In the genomic region with DNA sequence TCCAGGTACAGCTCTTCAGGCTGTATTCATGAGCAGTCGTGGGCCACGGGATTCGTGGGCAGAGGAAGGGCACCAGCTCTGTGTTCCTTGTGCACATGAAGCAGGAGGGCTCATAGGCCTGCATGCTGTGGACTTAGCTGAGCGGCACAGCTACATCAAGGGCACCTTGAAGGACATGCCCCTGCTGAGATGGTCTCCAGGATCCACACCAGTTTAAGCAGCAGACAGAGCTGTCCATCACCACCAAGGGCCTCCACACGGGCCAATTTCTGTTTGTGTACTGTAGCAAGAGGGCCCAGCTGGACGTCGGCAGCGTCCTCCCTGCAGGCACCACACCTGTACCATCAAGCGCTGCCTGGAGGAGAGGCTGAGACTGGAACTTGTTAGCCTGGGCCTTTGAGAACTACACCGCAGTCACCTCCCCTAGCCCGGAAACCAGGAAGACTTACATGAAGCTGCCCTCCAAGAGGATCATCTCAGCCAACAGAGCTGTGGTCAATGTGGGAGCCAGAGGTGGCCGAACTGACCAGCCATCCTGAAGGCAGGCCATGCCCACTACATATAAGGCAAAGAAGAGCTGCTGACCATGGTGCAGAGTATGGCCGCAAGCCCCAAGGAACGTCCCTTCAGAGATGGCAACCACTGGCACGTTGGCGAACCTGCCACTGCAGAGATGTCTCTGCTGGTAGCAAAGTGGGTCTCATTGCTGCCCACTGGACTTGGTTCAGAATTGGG, we compare ENCODE assay signal across 12 cellular contexts. TPM values are rescaled to one million over a fixed set of nuclear protein-coding genes. Genes with fewer than 3 reads are reported as not detected.
DNase-seq lines count a peak whose midpoint lies in the region; ATAC-seq and TF ChIP-seq lines count a peak whose summit lies in the region.
"Had no signal": no experiment of that assay in that cellular context is flagged by ENCODE, and none has a peak within 500 bp of the region (broad histone marks: within the 10 kb centered on the region; RNA-seq: fewer than 3 reads in every experiment).

No MANE protein-coding gene starts in this region.

- H3K79me2 ChIP-seq in OCI-LY7 (ENCODE audit: insufficient read depth, low read depth, low read length) = peaks cover 31% of the 10 kb centered on the region

- ATAC-seq in activated CD4-positive, alpha-beta T cell treated with anti-CD3 and anti-CD28 coated beads for 36 hours = no peak
- no peak for ATAC-seq in psoas muscle
- ATAC-seq: A549 had no signal

- H3K9me3 ChIP-seq in OCI-LY7 (ENCODE audit: low read length) = no peaks in the 10 kb centered on the region
- H3K9me3 ChIP-seq in effector memory CD4-positive, alpha-beta T cell (ENCODE audit: control insufficient read depth, low read length) = no peaks in the 10 kb centered on the region
- no peaks in the 10 kb centered on the region for H3K9me3 ChIP-seq in psoas muscle
- H3K9me3 ChIP-seq: A549 had no signal

- H4K20me1 ChIP-seq in OCI-LY7 (ENCODE audit: insufficient read depth, low read length) = no peaks in the 10 kb centered on the region

- H3K9me3 Mint-ChIP-seq in activated CD4-positive, alpha-beta T cell treated with anti-CD3 and anti-CD28 coated beads for 36 hours (ENCODE audit: low read depth) = no peaks in the 10 kb centered on the region
- H3K9me3 Mint-ChIP-seq: immature natural killer cell, neural crest cell had no signal

- no peak overlapping the region for H3K4me3 Mint-ChIP-seq in activated CD4-positive, alpha-beta T cell treated with anti-CD3 and anti-CD28 coated beads for 36 hours
- H3K4me3 Mint-ChIP-seq: immature natural killer cell, neural crest cell had no signal

- H3K27ac ChIP-seq in OCI-LY7 (ENCODE audit: low read depth, low read length, poor library complexity, severe bottlenecking) = peak overlapping the region; percentile 91
- peak overlapping the region; percentile 46 for H3K27ac ChIP-seq in effector memory CD4-positive, alpha-beta T cell (ENCODE audit: insufficient read depth, low read length, poor library complexity, severe bottlenecking)
- H3K27ac ChIP-seq in psoas muscle = no peak overlapping the region
- H3K27ac ChIP-seq: A549 had no signal

- no peaks in the 10 kb centered on the region for H3K27me3 Mint-ChIP-seq in activated CD4-positive, alpha-beta T cell treated with anti-CD3 and anti-CD28 coated beads for 36 hours

- H3K36me3 ChIP-seq in OCI-LY7 (ENCODE audit: insufficient read depth, low read length) (no peaks in the 10 kb centered on the region), psoas muscle (ENCODE audit: insufficient read depth in 1 of 2, low read depth in 1 of 2) (peaks cover 0 to 20% of the 10 kb centered on the region in 2 donors)
- no peaks in the 10 kb centered on the region for H3K36me3 ChIP-seq in effector memory CD4-positive, alpha-beta T cell (ENCODE audit: control insufficient read depth, insufficient read depth, low read length)

- no peak for DNase-seq in activated CD4-positive, alpha-beta T cell treated with anti-CD3 and anti-CD28 coated beads for 36 hours
- no peak for DNase-seq in activated CD4-positive, alpha-beta T cell treated with anti-CD3 and anti-CD28 coated beads for 1 hour
- no peak for DNase-seq in OCI-LY7 (ENCODE audit: low spot score)
- DNase-seq in effector memory CD4-positive, alpha-beta T cell = no peak
- DNase-seq in psoas muscle = peak; percentile 11 to 35
- DNase-seq in islet precursor cell = no peak
- no peak for DNase-seq in retina
- no peak for DNase-seq in NCI-H446 (lab: John Stamatoyannopoulos, UW)
- DNase-seq: immature natural killer cell, NCI-H524 had no signal

- POLR2A ChIA-PET in activated CD4-positive, alpha-beta T cell treated with anti-CD3 and anti-CD28 coated beads for 36 hours (lab: Charles Lee) = interaction anchor here (0.6 kb wide), 1 partner anchor 32 kb away, joined by 3 read pairs; no protein-coding TSS in a partner anchor
- POLR2A ChIA-PET in OCI-LY7 (lab: Charles Lee) = interaction anchor here (0.8 to 2.2 kb wide), 3 partner anchors 9 to 114 kb away, joined by 3 to 9 read pairs (median 4); a partner anchor contains a TSS

- H3K36me3 Mint-ChIP-seq in activated CD4-positive, alpha-beta T cell treated with anti-CD3 and anti-CD28 coated beads for 36 hours (ENCODE audit: low read depth) = no peaks in the 10 kb centered on the region
- H3K36me3 Mint-ChIP-seq: immature natural killer cell had no signal

- peak overlapping the region; percentile 76 for H3K27ac Mint-ChIP-seq in activated CD4-positive, alpha-beta T cell treated with anti-CD3 and anti-CD28 coated beads for 36 hours

- peak overlapping the region; percentile 8; the same call in 1 of the 2 replicates for H2AFZ ChIP-seq in OCI-LY7 (ENCODE audit: low read length)

- intact Hi-C loops in activated CD4-positive, alpha-beta T cell treated with anti-CD3 and anti-CD28 coated beads for 36 hours (cut with DNase I, micrococcal nuclease) = no loop called here
- intact Hi-C loops in OCI-LY7 (cut with micrococcal nuclease; ENCODE audit: unreplicated experiment) = loop anchor here (2.0 kb wide), 1 partner anchor 55 kb away; no protein-coding TSS in a partner anchor
- intact Hi-C loops in psoas muscle (cut with DNase I) = loop anchor here in 1 of 2 donors (5.0 kb wide), 1 partner anchor 730 kb away; no protein-coding TSS in a partner anchor

- H3K4me2 ChIP-seq in OCI-LY7 (ENCODE audit: low read length) = peak overlapping the region; percentile 73
- H3K4me2 ChIP-seq: A549 had no signal

- H3K4me1 Mint-ChIP-seq in activated CD4-positive, alpha-beta T cell treated with anti-CD3 and anti-CD28 coated beads for 36 hours = peaks cover 60% of the 10 kb centered on the region

- no peaks in the 10 kb centered on the region for H3K9me2 ChIP-seq in OCI-LY7 (ENCODE audit: insufficient read depth, low read length)

- TSS peak; percentile 82 for BruUV-seq in OCI-LY7 (replicated peaks; lab: Mats Ljungman, UMichigan)

- 73 to 86% (median 74%) methylated on average over 16 of the region's 16 CpGs for WGBS in psoas muscle, 3 donors

- H3K4me3 ChIP-seq in OCI-LY7 (ENCODE audit: low read depth, low read length, poor library complexity, severe bottlenecking) = peak overlapping the region; percentile 45
- no peak overlapping the region for H3K4me3 ChIP-seq in effector memory CD4-positive, alpha-beta T cell (ENCODE audit: insufficient read depth, low read depth, low read length, poor library complexity, severe bottlenecking)
- H3K4me3 ChIP-seq in psoas muscle = no peak overlapping the region
- H3K4me3 ChIP-seq: A549 had no signal

- no peak for TF ChIP-seq CTCF in OCI-LY7 (conservative IDR thresholded peaks at IDR 0.05; ENCODE audit: low read length)
- no peak for TF ChIP-seq CTCF in psoas muscle (IDR thresholded peaks at IDR 0.05)

- H3K27me3 ChIP-seq in effector memory CD4-positive, alpha-beta T cell (replicated peaks; ENCODE audit: control insufficient read depth, insufficient read depth, low read length, poor library complexity, severe bottlenecking) = no peaks in the 10 kb centered on the region
- H3K27me3 ChIP-seq in psoas muscle (ENCODE audit: insufficient read depth in 3 of 3, low read length in 2 of 3) = no peaks in the 10 kb centered on the region

- peaks cover 76% of the 10 kb centered on the region for H3K4me1 ChIP-seq in OCI-LY7 (ENCODE audit: insufficient read depth, low read length, poor library complexity, severe bottlenecking)
- peaks cover 63% of the 10 kb centered on the region for H3K4me1 ChIP-seq in effector memory CD4-positive, alpha-beta T cell (ENCODE audit: control insufficient read depth, insufficient read depth, low read length, poor library complexity, severe bottlenecking)
- H3K4me1 ChIP-seq in psoas muscle = peaks cover 12% of the 10 kb centered on the region

- CTCF ChIA-PET in activated CD4-positive, alpha-beta T cell treated with anti-CD3 and anti-CD28 coated beads for 36 hours (lab: Charles Lee) = interaction anchor here (0.6 to 1.7 kb wide), 8 partner anchors 11 to 164 kb away, joined by 3 to 5 read pairs (median 3); a partner anchor contains a TSS
- CTCF ChIA-PET in OCI-LY7 (lab: Charles Lee; ENCODE audit: unreplicated experiment) = interaction anchor here (1.1 to 2.1 kb wide), 4 partner anchors 9 to 157 kb away, joined by 3 to 7 read pairs (median 6); no protein-coding TSS in a partner anchor

RNA-seq across cellular contexts. Expression of a gene that starts 32.7 kb away (rescaled TPM):
- 10 to 100 TPM in 1 of 2 experiments, 1 to 10 TPM in 1; 7.6 to 12.4 TPM for total RNA-seq in activated CD4-positive, alpha-beta T cell treated with anti-CD3 and anti-CD28 coated beads for 36 hours
- total RNA-seq in OCI-LY7 (2014; rRNA removed; shearing (Covaris generic)) = 21.2 and 26.7 TPM in 2 replicates
- total RNA-seq in OCI-LY7 (2022) (12.9 and 13.1 TPM in 2 replicates), psoas muscle (1 to 10 TPM; 1.5 to 3.4 (median 3.0) TPM)
- 1 to 10 TPM; 3.3 to 7.6 (median 3.6) TPM for polyA plus RNA-seq in psoas muscle

RNA-seq across cellular contexts. Expression of a gene that starts 32.7 kb away (rescaled TPM):
- 10 to 100 TPM; 14.9 to 15.6 TPM for total RNA-seq in activated CD4-positive, alpha-beta T cell treated with anti-CD3 and anti-CD28 coated beads for 36 hours
- total RNA-seq in OCI-LY7 (2014; rRNA removed; shearing (Covaris generic)) = 25.5 and 28.2 TPM in 2 replicates
- total RNA-seq in OCI-LY7 (2022) (26.1 and 26.2 TPM in 2 replicates), psoas muscle (1 to 10 TPM; 5.3 to 9.7 (median 8.1) TPM)
- 1 to 10 TPM; 5.9 to 7.9 (median 6.3) TPM for polyA plus RNA-seq in psoas muscle

RNA-seq across cellular contexts. Expression of a gene that starts 54.2 kb away (rescaled TPM):
- 10 to 100 TPM; 63.5 to 78.5 TPM for total RNA-seq in activated CD4-positive, alpha-beta T cell treated with anti-CD3 and anti-CD28 coated beads for 36 hours
- 102 and 112 TPM in 2 replicates for total RNA-seq in OCI-LY7 (2014; rRNA removed; shearing (Covaris generic))
- total RNA-seq in OCI-LY7 (2022) = 89.5 and 90.8 TPM in 2 replicates
- 100 to 1,000 TPM in 2 of 4 donors, 10 to 100 TPM in 2; 63.6 to 146 (median 115) TPM for total RNA-seq in psoas muscle
- polyA plus RNA-seq in psoas muscle = 100 to 1,000 TPM; 100 to 142 (median 117) TPM

RNA-seq across cellular contexts. Expression of a gene that starts 54.2 kb away (rescaled TPM):
- 10 to 100 TPM; 24.1 to 25.3 TPM for total RNA-seq in activated CD4-positive, alpha-beta T cell treated with anti-CD3 and anti-CD28 coated beads for 36 hours
- 24.1 and 28.9 TPM in 2 replicates for total RNA-seq in OCI-LY7 (2014; rRNA removed; shearing (Covaris generic))
- total RNA-seq in OCI-LY7 (2022) (23.5 and 24.7 TPM in 2 replicates), psoas muscle (10 to 100 TPM; 18.4 to 35.1 (median 24.5) TPM)
- 10 to 100 TPM; 13.7 to 23.5 (median 16.0) TPM for polyA plus RNA-seq in psoas muscle

Comparison
In these comparisons a context has a peak if more than half of its experiments do, and no peak if none do; other contexts are left out.
1. DNase-seq: peak in psoas muscle (2 of 2); none in activated CD4-positive, alpha-beta T cell treated with anti-CD3 and anti-CD28 coated beads for 36 hours (single experiment), activated CD4-positive, alpha-beta T cell treated with anti-CD3 and anti-CD28 coated beads for 1 hour (single experiment), OCI-LY7 (single experiment), effector memory CD4-positive, alpha-beta T cell (0 of 3), islet precursor cell (single experiment), retina (single experiment) and NCI-H446 (0 of 2).